Comparison of ENCODE assay signal across 26 cellular contexts in genomic region chr5:154129013-154129412, GRCh38.
"Had no signal": no experiment of that assay in that cellular context is flagged by ENCODE, and none has a peak within 500 bp of the region (broad histone marks: within the 10 kb centered on the region; RNA-seq: fewer than 3 reads in every experiment).

No MANE protein-coding gene starts in this region.

- H3K4me1 ChIP-seq: stomach, suprapubic skin, testis, thyroid gland, tibial artery, tibial nerve, transverse colon, upper lobe of left lung, upper lobe of right lung, uterus, vagina had no signal

- H3K27me3 ChIP-seq: stomach, suprapubic skin, testis, thyroid gland, tibial artery, tibial nerve, transverse colon, upper lobe of left lung, upper lobe of right lung, uterus, vagina had no signal

- H3K36me3 ChIP-seq: stomach, suprapubic skin, thoracic aorta, thyroid gland, tibial artery, tibial nerve, transverse colon, upper lobe of left lung, upper lobe of right lung, uterus, vagina had no signal

- DNase-seq: stimulated activated CD4-positive, alpha-beta T cell treated with anti-CD3 and anti-CD28 coated beads, Interleukin-2, amount 100 ng/mL, for 48 hours; stimulated activated CD4-positive, alpha-beta T cell treated with anti-CD3 and anti-CD28 coated beads, Interleukin-4, amount 100 ng/mL, for 1 hour; stimulated activated CD4-positive, alpha-beta T cell treated with anti-CD3 and anti-CD28 coated beads, Interleukin-4, amount 100 ng/mL, for 24 hours; stimulated activated CD4-positive, alpha-beta T cell treated with anti-CD3 and anti-CD28 coated beads, Interleukin-4, amount 100 ng/mL, for 4 hours; stimulated activated CD8-positive, alpha-beta memory T cell treated with anti-CD3 and anti-CD28 coated beads, Interleukin-4, amount 100 ng/mL, for 48 hours; stimulated activated naive B cell treated with anti-CD40 and anti-IgM and Interleukin-4, amounts not matched to agents 10 μg/mL and 1 μg/mL and 100 μg/mL, for 72 hours; stimulated activated naive CD4-positive, alpha-beta T cell; stimulated activated naive CD4-positive, alpha-beta T cell treated with Interleukin-2 at 50 U/mL for 16 hours; stimulated activated naive CD8-positive, alpha-beta T cell treated with anti-CD3 and anti-CD28 coated beads, Interleukin-15, amount 100 ng/mL, for 72 hours; stimulated activated naive CD8-positive, alpha-beta T cell treated with anti-CD3 and anti-CD28 coated beads, Interleukin-15, Interleukin-2, amounts not matched to agents 100 U/mL and 50 U/mL, for 24 hours; stomach; substantia nigra; testis; thyroid gland; tibial artery; transverse colon; trophoblast cell; upper lobe of left lung; upper lobe of right lung; uterus had no signal

- ATAC-seq: stimulated activated effector memory CD8-positive, alpha-beta T cell treated with anti-CD3 and anti-CD28 coated beads, Interleukin-12 subunit alpha, Interleukin-12 subunit beta, amount 100 ng/mL, for 72 hours; stimulated activated memory B cell treated with anti-CD40 and anti-IgM and Interleukin-4, amounts not matched to agents 10 μg/mL and 1 μg/mL and 100 μg/mL, for 72 hours; stimulated activated naive B cell treated with anti-CD40 and anti-IgM and Interleukin-4, amounts not matched to agents 10 μg/mL and 1 μg/mL and 100 μg/mL, for 72 hours; stimulated activated naive CD8-positive, alpha-beta T cell treated with anti-CD3 and anti-CD28 coated beads, Interleukin-15, amount 100 ng/mL, for 72 hours; stimulated activated naive CD8-positive, alpha-beta T cell treated with anti-CD3 and anti-CD28 coated beads, Interleukin-15, Interleukin-2, amounts not matched to agents 100 U/mL and 50 U/mL, for 24 hours; upper lobe of right lung had no signal

- H3K9me3 ChIP-seq: suprapubic skin, testis, thyroid gland, transverse colon, upper lobe of left lung, upper lobe of right lung, uterus, vagina had no signal

- H3K27ac ChIP-seq: stomach, suprapubic skin, testis, thoracic aorta, thyroid gland, tibial artery, tibial nerve, transverse colon, upper lobe of left lung, upper lobe of right lung, uterus, vagina had no signal

- H3K4me3 ChIP-seq: stomach, suprapubic skin, testis, thoracic aorta, thyroid gland, tibial artery, tibial nerve, transverse colon, upper lobe of left lung, upper lobe of right lung, uterus, vagina had no signal
